In genomic region chr3:185925353-185925752, GRCh38 we compare ENCODE assay signal across 1 cellular context.
TF ChIP-seq lines count a peak whose summit lies in the region.

No MANE protein-coding gene starts in this region.

TF ChIP-seq in WTC11, 78 proteins besides CTCF, POLR2A, EP300 and RAD21 (continued from another document):
- TF ChIP-seq ZNF281 (CRISPR knock-in tag; IDR thresholded peaks at IDR 0.05), result no peak
